13 cellular contexts compared by ENCODE assay signal in genomic region chr11:6387811-6388599, GRCh38. TPM values are rescaled to one million over a fixed set of nuclear protein-coding genes. Genes with fewer than 3 reads are reported as not detected.
DNase-seq lines count a peak whose midpoint lies in the region; ATAC-seq and TF ChIP-seq lines count a peak whose summit lies in the region.
"Had no signal": no experiment of that assay in that cellular context is flagged by ENCODE, and none has a peak within 500 bp of the region (broad histone marks: within the 10 kb centered on the region; RNA-seq: fewer than 3 reads in every experiment).

No MANE protein-coding gene starts in this region.

- H3K27ac ChIP-seq in HUES48 (ENCODE audit: low read depth, low read length): peak overlapping the region; percentile 49
- peak overlapping the region; percentile 95 to 96 for H3K27ac ChIP-seq in breast epithelium
- H3K27ac ChIP-seq in right cardiac atrium (ENCODE audit: low read length): no peak overlapping the region
- H3K27ac ChIP-seq: testis had no signal

- peak; percentile 29 for ATAC-seq in left colon
- no peak for ATAC-seq in stimulated activated memory B cell treated with anti-CD40 and anti-IgM and Interleukin-4, amounts not matched to agents 10 μg/mL and 1 μg/mL and 100 μg/mL, for 72 hours
- no peak for ATAC-seq in right cardiac atrium
- ATAC-seq: left ventricle myocardium superior had no signal

- peaks cover 33% of the 10 kb centered on the region for H3K4me1 Mint-ChIP-seq in stimulated activated memory B cell treated with anti-CD40 and anti-IgM and Interleukin-4, amounts not matched to agents 10 μg/mL and 1 μg/mL and 100 μg/mL, for 72 hours

- H3K4me1 ChIP-seq in HUES48 (ENCODE audit: control insufficient read depth, insufficient read depth, low read length): peaks cover 36% of the 10 kb centered on the region
- H3K4me1 ChIP-seq in breast epithelium: peaks cover 0 to 10% of the 10 kb centered on the region in 2 donors
- peaks cover 4% of the 10 kb centered on the region for H3K4me1 ChIP-seq in right cardiac atrium (ENCODE audit: control insufficient read depth, insufficient read depth, low read length)

- H3K9me3 ChIP-seq in HUES48 (ENCODE audit: control insufficient read depth, insufficient read depth, low read length): no peaks in the 10 kb centered on the region
- no peaks in the 10 kb centered on the region for H3K9me3 ChIP-seq in breast epithelium
- no peaks in the 10 kb centered on the region for H3K9me3 ChIP-seq in right cardiac atrium (ENCODE audit: control insufficient read depth, low read length)
- H3K9me3 ChIP-seq: testis had no signal

- H3K27ac Mint-ChIP-seq in stimulated activated memory B cell treated with anti-CD40 and anti-IgM and Interleukin-4, amounts not matched to agents 10 μg/mL and 1 μg/mL and 100 μg/mL, for 72 hours: peak overlapping the region; percentile 89

- H3K9ac ChIP-seq in HUES48 (ENCODE audit: low read depth, low read length): no peak overlapping the region

- H3K4me3 ChIP-seq in HUES48 (ENCODE audit: low read depth, low read length) (no peak overlapping the region), breast epithelium (no peak overlapping the region), right cardiac atrium (ENCODE audit: low read length) (no peak overlapping the region)
- H3K4me3 ChIP-seq: testis had no signal

- TF ChIP-seq CTCF in breast epithelium (IDR thresholded peaks at IDR 0.05): no peak

- no peak overlapping the region for H3K4me3 Mint-ChIP-seq in stimulated activated memory B cell treated with anti-CD40 and anti-IgM and Interleukin-4, amounts not matched to agents 10 μg/mL and 1 μg/mL and 100 μg/mL, for 72 hours

- H3K9me3 Mint-ChIP-seq in stimulated activated memory B cell treated with anti-CD40 and anti-IgM and Interleukin-4, amounts not matched to agents 10 μg/mL and 1 μg/mL and 100 μg/mL, for 72 hours: no peaks in the 10 kb centered on the region

- H3K36me3 ChIP-seq in HUES48 (ENCODE audit: control insufficient read depth, insufficient read depth, low read length): no peaks in the 10 kb centered on the region
- no peaks in the 10 kb centered on the region for H3K36me3 ChIP-seq in breast epithelium

- no peak for TF ChIP-seq POLR2A in breast epithelium (IDR thresholded peaks at IDR 0.05)

- intact Hi-C loops in breast epithelium (cut with DNase I; ENCODE audit: low total_unique reads) (loop anchor here (10.0 kb wide), 1 partner anchor 47 kb away; no protein-coding TSS in a partner anchor), left colon (cut with DNase I, micrococcal nuclease) (loop anchor here (10.0 kb wide), 2 partner anchors 57 to 227 kb away; partner anchors contain the start of genes HPX (in 1 of the 2), TAF10 (in 1 of the 2) and TPP1 (in 1 of the 2)), right cardiac atrium (cut with DNase I) (no loop called here)

- DNase-seq in breast epithelium (ENCODE audit: low spot score in 2 of 2) (no peak), left colon (no peak), amniotic stem cell (lab: John Stamatoyannopoulos, UW) (no peak), GDM1 (lab: John Stamatoyannopoulos, UW) (no peak), right cardiac atrium (no peak), NCI-H510A treated with DMSO at 0.1 percent for 48 hours (lab: John Stamatoyannopoulos, UW) (no peak)
- DNase-seq: activated CD8-positive, alpha-beta memory T cell treated with anti-CD3 and anti-CD28 coated beads, Interleukin-2, amount 50 U/mL, for 4 hours; left ventricle myocardium superior; NCI-H510A; T-helper 1 cell; testis had no signal

- no peaks in the 10 kb centered on the region for H3K27me3 Mint-ChIP-seq in stimulated activated memory B cell treated with anti-CD40 and anti-IgM and Interleukin-4, amounts not matched to agents 10 μg/mL and 1 μg/mL and 100 μg/mL, for 72 hours

- H3K27me3 ChIP-seq in HUES48 (ENCODE audit: control insufficient read depth, insufficient read depth, low read length) (peaks cover 4% of the 10 kb centered on the region), breast epithelium (no peaks in the 10 kb centered on the region), right cardiac atrium (ENCODE audit: control insufficient read depth, insufficient read depth) (no peaks in the 10 kb centered on the region)
- H3K27me3 ChIP-seq: testis had no signal

- 72% methylated on average over 12 of the region's 12 CpGs for WGBS in right cardiac atrium

- peaks cover 5% of the 10 kb centered on the region for H3K36me3 Mint-ChIP-seq in stimulated activated memory B cell treated with anti-CD40 and anti-IgM and Interleukin-4, amounts not matched to agents 10 μg/mL and 1 μg/mL and 100 μg/mL, for 72 hours

RNA-seq across cellular contexts. Expression of gene SMPD1, which starts 2.3 kb away (rescaled TPM):
- total RNA-seq in breast epithelium (10 to 100 TPM; 15.7 to 30.4 (median 17.3) TPM), left colon (100 to 1,000 TPM in 1 of 2 donors, 10 to 100 TPM in 1; 50.8 to 136 TPM), right cardiac atrium (10 to 100 TPM; 60.6 to 67.7 (median 65.0) TPM)
- 57.9 TPM for polyA plus RNA-seq in right cardiac atrium

RNA-seq across cellular contexts. Expression of gene APBB1, which starts 30.9 kb away (rescaled TPM):
- total RNA-seq in breast epithelium: 10 to 100 TPM; 25.6 to 40.0 (median 36.3) TPM
- total RNA-seq in left colon: 10 to 100 TPM in 1 of 2 donors, 1 to 10 TPM in 1; 5.2 to 11.2 TPM
- 10 to 100 TPM; 80.6 to 83.9 (median 82.4) TPM for total RNA-seq in right cardiac atrium
- polyA plus RNA-seq in right cardiac atrium: 70.6 TPM

RNA-seq across cellular contexts. Expression of gene HPX, which starts 52.8 kb away (rescaled TPM):
- 10 to 100 TPM in 2 of 3 donors, under 1 TPM in 1; 0.96 to 25.2 (median 12.9) TPM for total RNA-seq in breast epithelium
- total RNA-seq in left colon: 1 to 10 TPM; 2.4 to 2.5 TPM
- total RNA-seq in right cardiac atrium: 1 to 10 TPM in 1 of 4 donors, under 1 TPM in 2, not detected in 1; 0.45 to 1.0 (median 0.68) TPM
- polyA plus RNA-seq in right cardiac atrium: 0.27 TPM
- total RNA-seq: left ventricle myocardium superior had no signal

Comparison
In these comparisons a context has a peak if more than half of its experiments do, and no peak if none do; other contexts are left out.
1. intact Hi-C loops: an anchor here in breast epithelium (10.0 kb wide) and left colon (10.0 kb wide); none called in right cardiac atrium.